Comparison of ENCODE assay signal across 11 cellular contexts in genomic region chr1:179550753-179551682, GRCh38. TPM values are rescaled to one million over a fixed set of nuclear protein-coding genes. Genes with fewer than 3 reads are reported as not detected.
A peak's percentile ranks its signal among the peaks of the same experiment; 100 is the strongest.
DNase-seq lines count a peak whose midpoint lies in the region; ATAC-seq and TF ChIP-seq lines count a peak whose summit lies in the region.
"Had no signal": no experiment of that assay in that cellular context is flagged by ENCODE, and none has a peak within 500 bp of the region (broad histone marks: within the 10 kb centered on the region; RNA-seq: fewer than 3 reads in every experiment).

No MANE protein-coding gene starts in this region.

- POLR2A ChIA-PET in activated CD8-positive, alpha-beta T cell treated with anti-CD3 and anti-CD28 coated beads for 36 hours (lab: Charles Lee): no interaction called here

- WGBS in psoas muscle, 3 donors: 42 to 49% (median 45%) methylated on average over 9 of the region's 9 CpGs

- H3K4me1 ChIP-seq in psoas muscle: no peaks in the 10 kb centered on the region

- H3K27ac ChIP-seq in psoas muscle: no peak overlapping the region
- H3K27ac ChIP-seq: cardiac muscle cell had no signal

- no peaks in the 10 kb centered on the region for H3K36me3 Mint-ChIP-seq in activated CD8-positive, alpha-beta T cell treated with anti-CD3 and anti-CD28 coated beads for 36 hours (ENCODE audit: low read depth)
- H3K36me3 Mint-ChIP-seq: mesothelial cell of epicardium had no signal

- H3K36me3 ChIP-seq in psoas muscle (ENCODE audit: insufficient read depth in 1 of 2, low read depth in 1 of 2): no peaks in the 10 kb centered on the region
- H3K36me3 ChIP-seq: cardiac muscle cell had no signal

- peaks cover 3% of the 10 kb centered on the region for H3K27me3 Mint-ChIP-seq in activated CD8-positive, alpha-beta T cell treated with anti-CD3 and anti-CD28 coated beads for 36 hours

- no peak overlapping the region for H3K4me3 ChIP-seq in psoas muscle
- H3K4me3 ChIP-seq: cardiac muscle cell had no signal

- TF ChIP-seq CTCF in psoas muscle (IDR thresholded peaks at IDR 0.05): no peak
- TF ChIP-seq CTCF in activated CD8-positive, alpha-beta T cell treated with anti-CD3 and anti-CD28 coated beads for 36 hours (IDR thresholded peaks at IDR 0.05): no peak

- CTCF ChIA-PET in activated CD8-positive, alpha-beta T cell treated with anti-CD3 and anti-CD28 coated beads for 36 hours (lab: Charles Lee): no interaction called here

- ATAC-seq in GM18873 (IDR thresholded peaks at IDR 0.05; ENCODE audit: low FRiP score, unreplicated experiment): peak; percentile 73
- peak in 3 of 4 donors; percentile 36 to 67 (median 39) for ATAC-seq in psoas muscle
- no peak for ATAC-seq in activated CD8-positive, alpha-beta T cell treated with anti-CD3 and anti-CD28 coated beads for 36 hours
- ATAC-seq in HG02571 (IDR thresholded peaks at IDR 0.05; ENCODE audit: unreplicated experiment): no peak

- no peaks in the 10 kb centered on the region for H3K9me3 ChIP-seq in psoas muscle

- intact Hi-C loops in psoas muscle (cut with DNase I): no loop called here
- intact Hi-C loops in activated CD8-positive, alpha-beta T cell treated with anti-CD3 and anti-CD28 coated beads for 36 hours (cut with micrococcal nuclease): no loop called here

- DNase-seq in HT1080 (ENCODE audit: low read depth): peak; percentile 70
- peak; percentile 13 for DNase-seq in amniotic stem cell (lab: John Stamatoyannopoulos, UW)
- no peak for DNase-seq in psoas muscle
- no peak for DNase-seq in medulla oblongata (ENCODE audit: extremely low spot score)
- DNase-seq in activated CD8-positive, alpha-beta T cell treated with anti-CD3 and anti-CD28 coated beads for 36 hours: no peak
- no peak for DNase-seq in hypothalamus (lab: John Stamatoyannopoulos, UW)
- DNase-seq: KG1 had no signal

- H3K4me3 Mint-ChIP-seq in activated CD8-positive, alpha-beta T cell treated with anti-CD3 and anti-CD28 coated beads for 36 hours: no peak overlapping the region
- H3K4me3 Mint-ChIP-seq: mesothelial cell of epicardium had no signal

- no peaks in the 10 kb centered on the region for H3K27me3 ChIP-seq in psoas muscle (ENCODE audit: insufficient read depth in 3 of 3, low read length in 2 of 3)
- H3K27me3 ChIP-seq: cardiac muscle cell had no signal

- H3K9me3 Mint-ChIP-seq in activated CD8-positive, alpha-beta T cell treated with anti-CD3 and anti-CD28 coated beads for 36 hours: no peaks in the 10 kb centered on the region
- H3K9me3 Mint-ChIP-seq: mesothelial cell of epicardium had no signal

- H3K4me1 Mint-ChIP-seq in activated CD8-positive, alpha-beta T cell treated with anti-CD3 and anti-CD28 coated beads for 36 hours (ENCODE audit: low read depth): no peaks in the 10 kb centered on the region

- no peak overlapping the region for H3K27ac Mint-ChIP-seq in activated CD8-positive, alpha-beta T cell treated with anti-CD3 and anti-CD28 coated beads for 36 hours
- H3K27ac Mint-ChIP-seq: mesothelial cell of epicardium had no signal

RNA-seq across cellular contexts. Expression of gene NPHS2, which starts 24.7 kb away (rescaled TPM):
- not detected in 2 replicates for total RNA-seq in HT1080 (2014; rRNA removed; shearing (Covaris generic))
- not detected in 2 replicates for polyA plus RNA-seq in HT1080 (2015; cell fraction: cytosol; rRNA removed)
- polyA plus RNA-seq in HT1080 (2015; cell fraction: nucleus; rRNA removed): not detected in 2 replicates
- total RNA-seq in psoas muscle: not detected
- not detected for polyA plus RNA-seq in psoas muscle
- not detected for total RNA-seq in activated CD8-positive, alpha-beta T cell treated with anti-CD3 and anti-CD28 coated beads for 36 hours
- total RNA-seq: cardiac muscle cell, mesothelial cell of epicardium had no signal
- polyA plus RNA-seq: cardiac muscle cell had no signal

RNA-seq across cellular contexts. Expression of gene TDRD5, which starts 40.6 kb away (rescaled TPM):
- total RNA-seq in HT1080 (2014; rRNA removed; shearing (Covaris generic)): not detected in 2 replicates
- polyA plus RNA-seq in HT1080 (2015; cell fraction: cytosol; rRNA removed): 0.19 TPM in 1 of 2 replicates, not detected in the other
- not detected in 2 replicates for polyA plus RNA-seq in HT1080 (2015; cell fraction: nucleus; rRNA removed)
- not detected for total RNA-seq in psoas muscle
- polyA plus RNA-seq in psoas muscle: under 1 TPM in 1 of 3 donors, not detected in 2; 0.03 TPM
- total RNA-seq in activated CD8-positive, alpha-beta T cell treated with anti-CD3 and anti-CD28 coated beads for 36 hours: not detected
- polyA plus RNA-seq: cardiac muscle cell had no signal

Comparison
In these comparisons a context has a peak if more than half of its experiments do, and no peak if none do; other contexts are left out.
1. ATAC-seq: peak in GM18873 (single experiment) and psoas muscle (3 of 4); none in activated CD8-positive, alpha-beta T cell treated with anti-CD3 and anti-CD28 coated beads for 36 hours (single experiment) and HG02571 (single experiment).
2. DNase-seq: peak in HT1080 (single experiment) and amniotic stem cell (single experiment); none in psoas muscle (0 of 2), medulla oblongata (single experiment), activated CD8-positive, alpha-beta T cell treated with anti-CD3 and anti-CD28 coated beads for 36 hours (single experiment) and hypothalamus (0 of 51).